Comparison of ENCODE assay signal across 1 cellular context in genomic region chr13:64850017-64850416, GRCh38.
TF ChIP-seq lines count a peak whose summit lies in the region.

No MANE protein-coding gene starts in this region.

TF ChIP-seq in HepG2, 621 proteins besides CTCF, POLR2A, EP300 and RAD21:
- TF ChIP-seq, protein P1, sequence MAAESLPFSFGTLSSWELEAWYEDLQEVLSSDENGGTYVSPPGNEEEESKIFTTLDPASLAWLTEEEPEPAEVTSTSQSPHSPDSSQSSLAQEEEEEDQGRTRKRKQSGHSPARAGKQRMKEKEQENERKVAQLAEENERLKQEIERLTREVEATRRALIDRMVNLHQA (CRISPR knock-in tag; IDR thresholded peaks at IDR 0.05) = no peak
- TF ChIP-seq ZNF234 (CRISPR knock-in tag; conservative IDR thresholded peaks at IDR 0.05) (no peak), NCOA1 (CRISPR knock-in tag; IDR thresholded peaks at IDR 0.05) (no peak), ISL2 (CRISPR knock-in tag; IDR thresholded peaks at IDR 0.05) (no peak), MYNN (CRISPR knock-in tag; IDR thresholded peaks at IDR 0.05; ENCODE audit: low read depth) (no peak), U2AF1 (optimal IDR thresholded peaks at IDR 0.05; ENCODE audit: low read depth, low read length) (no peak), ZNF547 (CRISPR knock-in tag; IDR thresholded peaks at IDR 0.05) (no peak), ZSCAN9 (CRISPR knock-in tag; IDR thresholded peaks at IDR 0.05; ENCODE audit: borderline replicate concordance) (no peak)
- TF ChIP-seq, protein P2, sequence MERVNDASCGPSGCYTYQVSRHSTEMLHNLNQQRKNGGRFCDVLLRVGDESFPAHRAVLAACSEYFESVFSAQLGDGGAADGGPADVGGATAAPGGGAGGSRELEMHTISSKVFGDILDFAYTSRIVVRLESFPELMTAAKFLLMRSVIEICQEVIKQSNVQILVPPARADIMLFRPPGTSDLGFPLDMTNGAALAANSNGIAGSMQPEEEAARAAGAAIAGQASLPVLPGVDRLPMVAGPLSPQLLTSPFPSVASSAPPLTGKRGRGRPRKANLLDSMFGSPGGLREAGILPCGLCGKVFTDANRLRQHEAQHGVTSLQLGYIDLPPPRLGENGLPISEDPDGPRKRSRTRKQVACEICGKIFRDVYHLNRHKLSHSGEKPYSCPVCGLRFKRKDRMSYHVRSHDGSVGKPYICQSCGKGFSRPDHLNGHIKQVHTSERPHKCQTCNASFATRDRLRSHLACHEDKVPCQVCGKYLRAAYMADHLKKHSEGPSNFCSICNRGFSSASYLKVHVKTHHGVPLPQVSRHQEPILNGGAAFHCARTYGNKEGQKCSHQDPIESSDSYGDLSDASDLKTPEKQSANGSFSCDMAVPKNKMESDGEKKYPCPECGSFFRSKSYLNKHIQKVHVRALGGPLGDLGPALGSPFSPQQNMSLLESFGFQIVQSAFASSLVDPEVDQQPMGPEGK (CRISPR knock-in tag; IDR thresholded peaks at IDR 0.05) = no peak
TF ChIP-seq in HepG2: peak in this region for 0.
